In the genomic region with DNA sequence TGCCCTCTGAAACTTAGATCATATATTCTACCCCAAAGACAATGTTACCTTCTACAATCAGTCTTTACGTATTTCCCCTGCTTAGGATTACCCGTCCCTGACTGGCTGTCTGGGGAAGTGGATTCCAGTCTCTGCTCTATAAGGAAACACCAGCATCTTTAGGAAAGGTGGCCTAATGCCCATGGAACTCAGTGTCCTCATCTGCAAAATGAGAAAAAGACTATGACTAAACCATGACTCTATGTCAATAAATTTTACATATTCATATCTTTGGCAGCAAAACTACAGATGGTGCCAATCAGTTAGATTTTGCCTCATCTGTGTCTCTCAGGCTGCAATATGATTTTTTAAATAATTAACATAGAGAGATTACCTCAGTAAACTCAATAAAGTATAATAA, we compare ENCODE assay signal across 3 cellular contexts.
TF ChIP-seq lines count a peak whose summit lies in the region.

No MANE protein-coding gene starts in this region.

TF ChIP-seq in SK-N-SH, 30 proteins besides CTCF, POLR2A, EP300 and RAD21:
- TF ChIP-seq GATA2 (CRISPR knock-in tag; IDR thresholded peaks at IDR 0.05) (no peak), JUND (IDR thresholded peaks at IDR 0.05) (peak; percentile 51; the same call in 1 of the 2 replicates), TCF12 (IDR thresholded peaks at IDR 0.05) (peak; percentile 70), NFIC (IDR thresholded peaks at IDR 0.05; ENCODE audit: borderline replicate concordance) (peak; percentile 57; the same call in 1 of the 2 replicates), SMC3 (IDR thresholded peaks at IDR 0.05; ENCODE audit: low read depth, low read length) (no peak), FOSL2 (IDR thresholded peaks at IDR 0.05; ENCODE audit: borderline replicate concordance, low read depth) (peak; percentile 64; the same call in 1 of the 2 replicates)
- TF ChIP-seq, protein P1, sequence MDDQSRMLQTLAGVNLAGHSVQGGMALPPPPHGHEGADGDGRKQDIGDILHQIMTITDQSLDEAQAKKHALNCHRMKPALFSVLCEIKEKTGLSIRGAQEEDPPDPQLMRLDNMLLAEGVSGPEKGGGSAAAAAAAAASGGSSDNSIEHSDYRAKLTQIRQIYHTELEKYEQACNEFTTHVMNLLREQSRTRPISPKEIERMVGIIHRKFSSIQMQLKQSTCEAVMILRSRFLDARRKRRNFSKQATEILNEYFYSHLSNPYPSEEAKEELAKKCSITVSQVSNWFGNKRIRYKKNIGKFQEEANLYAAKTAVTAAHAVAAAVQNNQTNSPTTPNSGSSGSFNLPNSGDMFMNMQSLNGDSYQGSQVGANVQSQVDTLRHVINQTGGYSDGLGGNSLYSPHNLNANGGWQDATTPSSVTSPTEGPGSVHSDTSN (IDR thresholded peaks at IDR 0.05) = peak; percentile 69

TF ChIP-seq in SK-N-SH treated with all-trans-retinoic acid at 6 μM for 48 hours, 23 proteins besides CTCF, POLR2A, EP300 and RAD21:
- TF ChIP-seq, protein P2, sequence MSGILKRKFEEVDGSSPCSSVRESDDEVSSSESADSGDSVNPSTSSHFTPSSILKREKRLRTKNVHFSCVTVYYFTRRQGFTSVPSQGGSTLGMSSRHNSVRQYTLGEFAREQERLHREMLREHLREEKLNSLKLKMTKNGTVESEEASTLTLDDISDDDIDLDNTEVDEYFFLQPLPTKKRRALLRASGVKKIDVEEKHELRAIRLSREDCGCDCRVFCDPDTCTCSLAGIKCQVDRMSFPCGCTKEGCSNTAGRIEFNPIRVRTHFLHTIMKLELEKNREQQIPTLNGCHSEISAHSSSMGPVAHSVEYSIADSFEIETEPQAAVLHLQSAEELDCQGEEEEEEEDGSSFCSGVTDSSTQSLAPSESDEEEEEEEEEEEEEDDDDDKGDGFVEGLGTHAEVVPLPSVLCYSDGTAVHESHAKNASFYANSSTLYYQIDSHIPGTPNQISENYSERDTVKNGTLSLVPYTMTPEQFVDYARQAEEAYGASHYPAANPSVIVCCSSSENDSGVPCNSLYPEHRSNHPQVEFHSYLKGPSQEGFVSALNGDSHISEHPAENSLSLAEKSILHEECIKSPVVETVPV (CRISPR knock-in tag; IDR thresholded peaks at IDR 0.05) = no peak
- TF ChIP-seq, protein P3, sequence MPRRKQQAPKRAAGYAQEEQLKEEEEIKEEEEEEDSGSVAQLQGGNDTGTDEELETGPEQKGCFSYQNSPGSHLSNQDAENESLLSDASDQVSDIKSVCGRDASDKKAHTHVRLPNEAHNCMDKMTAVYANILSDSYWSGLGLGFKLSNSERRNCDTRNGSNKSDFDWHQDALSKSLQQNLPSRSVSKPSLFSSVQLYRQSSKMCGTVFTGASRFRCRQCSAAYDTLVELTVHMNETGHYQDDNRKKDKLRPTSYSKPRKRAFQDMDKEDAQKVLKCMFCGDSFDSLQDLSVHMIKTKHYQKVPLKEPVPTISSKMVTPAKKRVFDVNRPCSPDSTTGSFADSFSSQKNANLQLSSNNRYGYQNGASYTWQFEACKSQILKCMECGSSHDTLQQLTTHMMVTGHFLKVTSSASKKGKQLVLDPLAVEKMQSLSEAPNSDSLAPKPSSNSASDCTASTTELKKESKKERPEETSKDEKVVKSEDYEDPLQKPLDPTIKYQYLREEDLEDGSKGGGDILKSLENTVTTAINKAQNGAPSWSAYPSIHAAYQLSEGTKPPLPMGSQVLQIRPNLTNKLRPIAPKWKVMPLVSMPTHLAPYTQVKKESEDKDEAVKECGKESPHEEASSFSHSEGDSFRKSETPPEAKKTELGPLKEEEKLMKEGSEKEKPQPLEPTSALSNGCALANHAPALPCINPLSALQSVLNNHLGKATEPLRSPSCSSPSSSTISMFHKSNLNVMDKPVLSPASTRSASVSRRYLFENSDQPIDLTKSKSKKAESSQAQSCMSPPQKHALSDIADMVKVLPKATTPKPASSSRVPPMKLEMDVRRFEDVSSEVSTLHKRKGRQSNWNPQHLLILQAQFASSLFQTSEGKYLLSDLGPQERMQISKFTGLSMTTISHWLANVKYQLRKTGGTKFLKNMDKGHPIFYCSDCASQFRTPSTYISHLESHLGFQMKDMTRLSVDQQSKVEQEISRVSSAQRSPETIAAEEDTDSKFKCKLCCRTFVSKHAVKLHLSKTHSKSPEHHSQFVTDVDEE (CRISPR knock-in tag; IDR thresholded peaks at IDR 0.05) = no peak
- no peak for TF ChIP-seq SNAI2 (CRISPR knock-in tag; IDR thresholded peaks at IDR 0.05)
- TF ChIP-seq, protein P4, sequence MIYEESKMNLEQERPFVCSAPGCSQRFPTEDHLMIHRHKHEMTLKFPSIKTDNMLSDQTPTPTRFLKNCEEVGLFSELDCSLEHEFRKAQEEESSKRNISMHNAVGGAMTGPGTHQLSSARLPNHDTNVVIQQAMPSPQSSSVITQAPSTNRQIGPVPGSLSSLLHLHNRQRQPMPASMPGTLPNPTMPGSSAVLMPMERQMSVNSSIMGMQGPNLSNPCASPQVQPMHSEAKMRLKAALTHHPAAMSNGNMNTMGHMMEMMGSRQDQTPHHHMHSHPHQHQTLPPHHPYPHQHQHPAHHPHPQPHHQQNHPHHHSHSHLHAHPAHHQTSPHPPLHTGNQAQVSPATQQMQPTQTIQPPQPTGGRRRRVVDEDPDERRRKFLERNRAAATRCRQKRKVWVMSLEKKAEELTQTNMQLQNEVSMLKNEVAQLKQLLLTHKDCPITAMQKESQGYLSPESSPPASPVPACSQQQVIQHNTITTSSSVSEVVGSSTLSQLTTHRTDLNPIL (CRISPR knock-in tag; IDR thresholded peaks at IDR 0.05; ENCODE audit: low read depth) = no peak
- TF ChIP-seq ZNF70 (CRISPR knock-in tag; IDR thresholded peaks at IDR 0.05) = no peak
- TF ChIP-seq RARB (CRISPR knock-in tag; IDR thresholded peaks at IDR 0.05) = no peak
- no peak for TF ChIP-seq ISL1 (CRISPR knock-in tag; IDR thresholded peaks at IDR 0.05)
- no peak for TF ChIP-seq CSDC2 (CRISPR knock-in tag; IDR thresholded peaks at IDR 0.05)

TF ChIP-seq in endothelial cell of umbilical vein, 7 proteins besides CTCF, POLR2A, EP300 and RAD21 (continued from another document):
- no peak for TF ChIP-seq POLR2AphosphoS5 (IDR thresholded peaks at IDR 0.05; ENCODE audit: insufficient read depth, low read depth, low read length)
- no peak for TF ChIP-seq MYC (IDR thresholded peaks at IDR 0.05; ENCODE audit: low read depth, low read length)
- TF ChIP-seq MAX (IDR thresholded peaks at IDR 0.05; ENCODE audit: insufficient read depth, insufficient read length) = no peak
- no peak for TF ChIP-seq JUN (IDR thresholded peaks at IDR 0.05; ENCODE audit: borderline replicate concordance, insufficient read depth, insufficient read length, low read depth)
- peak; percentile 57 for TF ChIP-seq FOS (IDR thresholded peaks at IDR 0.05; ENCODE audit: borderline replicate concordance, insufficient read depth, low read length)
- no peak for TF ChIP-seq EZH2 (IDR thresholded peaks at IDR 0.05; ENCODE audit: borderline replicate concordance, low read depth, low read length, severe bottlenecking)
